Comparison of ENCODE assay signal across 23 cellular contexts in genomic region chr3:122864498-122864897, GRCh38.
"Had no signal": no experiment of that assay in that cellular context is flagged by ENCODE, and none has a peak within 500 bp of the region (broad histone marks: within the 10 kb centered on the region; RNA-seq: fewer than 3 reads in every experiment).

No MANE protein-coding gene starts in this region.

- H3K27ac Mint-ChIP-seq: activated B cell treated with CpG ODN at 0.5 μM for 24 hours; activated CD4-positive, alpha-beta memory T cell treated with anti-CD3 and anti-CD28 coated beads, Interleukin-2, amount 10 ng/mL, durations not matched to agents 7 days and 5 days; activated naive CD4-positive, alpha-beta T cell treated with anti-CD3 and anti-CD28 coated beads for 36 hours; activated naive CD8-positive, alpha-beta T cell; activated T-helper 17 cell treated with anti-CD3 and anti-CD28 coated beads, Interleukin-2, amount 50 U/mL, for 72 hours; brain; T-helper 17 cell had no signal

- H3K9me3 ChIP-seq: MG63 had no signal

- H3K4me3 ChIP-seq: MG63 had no signal

- H3K36me3 ChIP-seq: MG63 had no signal

- H3K4me1 Mint-ChIP-seq: activated CD4-positive, alpha-beta memory T cell treated with anti-CD3 and anti-CD28 coated beads, Interleukin-2, amount 10 ng/mL, durations not matched to agents 7 days and 5 days; activated T-helper 17 cell treated with anti-CD3 and anti-CD28 coated beads, Interleukin-2, amount 50 U/mL, for 72 hours; brain; central memory CD8-positive, alpha-beta T cell had no signal

- H3K27me3 Mint-ChIP-seq: activated B cell treated with CpG ODN at 0.5 μM for 24 hours; activated CD4-positive, alpha-beta memory T cell treated with anti-CD3 and anti-CD28 coated beads, Interleukin-2, amount 10 ng/mL, durations not matched to agents 7 days and 5 days; activated naive CD8-positive, alpha-beta T cell; activated T-helper 17 cell treated with anti-CD3 and anti-CD28 coated beads, Interleukin-2, amount 50 U/mL, for 72 hours; brain; central memory CD8-positive, alpha-beta T cell; T-helper 17 cell had no signal

- ATAC-seq: activated T-helper 17 cell treated with anti-CD3 and anti-CD28 coated beads, Interleukin-2, amount 50 U/mL, for 72 hours; T-helper 17 cell had no signal

- H3K4me3 Mint-ChIP-seq: activated B cell treated with CpG ODN at 0.5 μM for 24 hours; activated CD4-positive, alpha-beta memory T cell treated with anti-CD3 and anti-CD28 coated beads, Interleukin-2, amount 10 ng/mL, durations not matched to agents 7 days and 5 days; activated naive CD4-positive, alpha-beta T cell treated with anti-CD3 and anti-CD28 coated beads for 36 hours; activated naive CD8-positive, alpha-beta T cell; activated T-helper 17 cell treated with anti-CD3 and anti-CD28 coated beads, Interleukin-2, amount 50 U/mL, for 72 hours; brain; central memory CD8-positive, alpha-beta T cell; T-helper 17 cell had no signal

- H3K27me3 ChIP-seq: MG63 had no signal

- DNase-seq: activated B cell treated with CpG ODN at 0.5 μM for 24 hours; activated CD4-positive, alpha-beta memory T cell treated with anti-CD3 and anti-CD28 coated beads, Interleukin-2, amount 10 ng/mL, durations not matched to agents 7 days and 5 days; activated CD4-positive, alpha-beta T cell treated with anti-CD3 and anti-CD28 coated beads for 1 hour; activated CD4-positive, alpha-beta T cell treated with anti-CD3 and anti-CD28 coated beads, Interleukin-2, amount 50 U/mL, for 1 hour; activated gamma-delta T cell; activated naive CD4-positive, alpha-beta T cell treated with anti-CD3 and anti-CD28 coated beads for 36 hours; activated T-cell treated with anti-CD3 and anti-CD28 coated beads for 4 hours; activated T-cell treated with anti-CD3 and anti-CD28 coated beads, Interleukin-2, amount 50 U/mL, for 48 hours; amygdala; MG63; MV-4-11; NCI-H1105; NCI-H1436; NCI-H1694 treated with DMSO at 0.1 percent for 48 hours; NCI-H2029 treated with DMSO at 0.1 percent for 48 hours; NCI-H524; SHP77; T-helper 17 cell; T-helper 9 cell had no signal

- H3K9me3 Mint-ChIP-seq: activated B cell treated with CpG ODN at 0.5 μM for 24 hours; activated CD4-positive, alpha-beta memory T cell treated with anti-CD3 and anti-CD28 coated beads, Interleukin-2, amount 10 ng/mL, durations not matched to agents 7 days and 5 days; activated naive CD4-positive, alpha-beta T cell treated with anti-CD3 and anti-CD28 coated beads for 36 hours; activated T-helper 17 cell treated with anti-CD3 and anti-CD28 coated beads, Interleukin-2, amount 50 U/mL, for 72 hours; brain; central memory CD8-positive, alpha-beta T cell had no signal
